8 cellular contexts compared by ENCODE assay signal in genomic region chr3:15858547-15859506, GRCh38.
DNase-seq lines count a peak whose midpoint lies in the region; ATAC-seq and TF ChIP-seq lines count a peak whose summit lies in the region.

No MANE protein-coding gene starts in this region.

- H4K20me1 ChIP-seq in HCT116 (ENCODE audit: insufficient read depth) (no peaks in the 10 kb centered on the region), MM.1S (ENCODE audit: insufficient read depth, low read length) (peaks cover 15% of the 10 kb centered on the region; the same call in 1 of the 2 replicates)

- RAD21 ChIA-PET in HCT116 (lab: Charles Lee; ENCODE audit: low non-redundant PET in 1 of 2, low total read pairs in 2 of 2, uncharacterized antibody in 2 of 2, unreplicated experiment in 2 of 2), result no interaction called here

- H3K4me1 ChIP-seq in HCT116 (ENCODE audit: control insufficient read depth in 1 of 2, insufficient read depth in 2 of 2, low read length in 2 of 2) (peaks cover 0 to 25% of the 10 kb centered on the region in 2 experiments; a peak in 2 of 4 replicates), MM.1S (ENCODE audit: low read length) (peaks cover 16% of the 10 kb centered on the region; the same call in 1 of the 2 replicates), ectodermal cell (ENCODE audit: control insufficient read depth, insufficient read depth, low read length) (peaks cover 6% of the 10 kb centered on the region), mesodermal cell (ENCODE audit: control insufficient read depth, insufficient read depth, low read length, poor library complexity, severe bottlenecking) (peaks cover 6% of the 10 kb centered on the region)

- no peak for TF ChIP-seq POLR2A in HCT116 (IDR thresholded peaks at IDR 0.05; ENCODE audit: borderline replicate concordance, extremely low read depth, insufficient read depth, insufficient read length)

- CTCF ChIA-PET in HCT116 (lab: Charles Lee), result no interaction called here

- ATAC-seq in HCT116, result peak; percentile 37

- H3K9me2 ChIP-seq in HCT116 (ENCODE audit: insufficient read depth) (no peaks in the 10 kb centered on the region), MM.1S (replicated peaks; ENCODE audit: insufficient read depth, low read length) (no peaks in the 10 kb centered on the region)

- H3F3A ChIP-seq in MM.1S (ENCODE audit: insufficient read depth, low read length), result peaks cover 10% of the 10 kb centered on the region

- DNase-seq in DMS153 treated with DMSO at 0.1 percent for 48 hours (lab: John Stamatoyannopoulos, UW; ENCODE audit: unreplicated experiment) (peak; percentile 6), DMS153 (lab: John Stamatoyannopoulos, UW) (no peak), HCT116 (ENCODE audit: low read depth, low spot score) (no peak), MM.1S (peak; percentile 93)
- DNase-seq in activated CD4-positive, alpha-beta T cell treated with anti-CD3 and anti-CD28 coated beads for 48 hours, result peak; percentile 76
- DNase-seq in stimulated activated CD8-positive, alpha-beta memory T cell treated with anti-CD3 and anti-CD28 coated beads, Interleukin-2, amount 100 ng/mL, for 48 hours (ENCODE audit: low read depth in 2 of 2), result peak; percentile 27 to 40

- H3K4me2 ChIP-seq in HCT116 (ENCODE audit: low read length), result peak overlapping the region; percentile 75
- H3K4me2 ChIP-seq in MM.1S (ENCODE audit: low read depth, low read length), result peak overlapping the region; percentile 98

- H3K9me3 ChIP-seq in HCT116 (ENCODE audit: control insufficient read depth in 1 of 2, insufficient read depth in 1 of 2, low read depth in 1 of 2, low read length in 2 of 2) (no peaks in the 10 kb centered on the region), MM.1S (replicated peaks; ENCODE audit: insufficient read depth, low read length) (no peaks in the 10 kb centered on the region), ectodermal cell (ENCODE audit: control insufficient read depth, low read length) (no peaks in the 10 kb centered on the region), mesodermal cell (ENCODE audit: control insufficient read depth, low read length) (no peaks in the 10 kb centered on the region)

- H3K4me3 ChIP-seq in HCT116 (replicated peaks in 1 of 2; ENCODE audit: low read depth in 1 of 2, low read length in 2 of 2) (peak overlapping the region; percentile 62 to 64), MM.1S (ENCODE audit: low read length) (peak overlapping the region; percentile 93), ectodermal cell (ENCODE audit: insufficient read depth, low read depth, low read length) (peak overlapping the region; percentile 53), mesodermal cell (ENCODE audit: extremely low read depth, insufficient read depth, low read length, poor library complexity, severe bottlenecking) (peak overlapping the region; percentile 78)

- H3K9ac ChIP-seq in HCT116 (ENCODE audit: low read length) (peak overlapping the region; percentile 81), MM.1S (ENCODE audit: low read length) (peak overlapping the region; percentile 83)

- H2AFZ ChIP-seq in HCT116 (ENCODE audit: low read depth, low read length, poor library complexity, severe bottlenecking) (no peak overlapping the region), MM.1S (ENCODE audit: low read length) (peak overlapping the region; percentile 69)

- H3K27me3 ChIP-seq in HCT116 (ENCODE audit: insufficient read depth, low read length) (no peaks in the 10 kb centered on the region), MM.1S (replicated peaks; ENCODE audit: insufficient read depth, low read length) (no peaks in the 10 kb centered on the region), ectodermal cell (ENCODE audit: control insufficient read depth, insufficient read depth, low read length, poor library complexity, severe bottlenecking) (peaks cover 8% of the 10 kb centered on the region)

- TF ChIP-seq RAD21 in HCT116 (IDR thresholded peaks at IDR 0.05; ENCODE audit: low read depth), result no peak

- WGBS in ectodermal cell, 2 experiments, result 4 to 5% methylated on average over 70 of the region's 70 CpGs
- 3 to 4% methylated on average over 22 to 55 of the region's 70 CpGs for WGBS in mesodermal cell (ENCODE audit: insufficient coverage in 2 of 2), 2 experiments

- BruUV-seq in HCT116 (replicated peaks; lab: Mats Ljungman, UMichigan), result no TSS peak

- H3K27ac ChIP-seq in HCT116 (ENCODE audit: low read depth, low read length) (peak overlapping the region; percentile 86), MM.1S (ENCODE audit: low read length) (peak overlapping the region; percentile 83), ectodermal cell (ENCODE audit: insufficient read depth, low read depth, low read length, poor library complexity, severe bottlenecking) (no peak overlapping the region), mesodermal cell (ENCODE audit: low read depth, low read length, severe bottlenecking) (no peak overlapping the region)

- H3K79me2 ChIP-seq in HCT116 (ENCODE audit: insufficient read depth, low read length), result peaks cover 52% of the 10 kb centered on the region
- H3K79me2 ChIP-seq in MM.1S (ENCODE audit: low read length), result peaks cover 57% of the 10 kb centered on the region

- no peaks in the 10 kb centered on the region for H3K36me3 ChIP-seq in HCT116 (ENCODE audit: control insufficient read depth in 1 of 2, insufficient read depth in 2 of 2, low read length in 2 of 2)
- no peaks in the 10 kb centered on the region for H3K36me3 ChIP-seq in MM.1S (replicated peaks; ENCODE audit: insufficient read depth, low read length)
- no peaks in the 10 kb centered on the region for H3K36me3 ChIP-seq in ectodermal cell (ENCODE audit: control insufficient read depth, insufficient read depth, low read length)
- no peaks in the 10 kb centered on the region for H3K36me3 ChIP-seq in mesodermal cell (ENCODE audit: control insufficient read depth, insufficient read depth, low read length)

- intact Hi-C loops in HCT116 (cut with micrococcal nuclease), result no loop called here

- 0 out of 6 replicates have a peak, but pooled peaks of 1 of the 3 experiments have one; percentile 13 for TF ChIP-seq CTCF in HCT116 (IDR thresholded peaks at IDR 0.05 in 2 of 3, conservative IDR thresholded peaks at IDR 0.05 in 1 of 3; ENCODE audit: borderline replicate concordance in 1 of 3, insufficient read depth in 1 of 3, low read depth in 2 of 3, low read length in 2 of 3)
- TF ChIP-seq CTCF in MM.1S (IDR thresholded peaks at IDR 0.05; ENCODE audit: low read length), result no peak

- POLR2A ChIA-PET in HCT116 (lab: Charles Lee), result no interaction called here

TF ChIP-seq in HCT116, 20 proteins besides CTCF, POLR2A, EP300 and RAD21:
- TF ChIP-seq POLR2AphosphoS5 (IDR thresholded peaks at IDR 0.05; ENCODE audit: low read depth, low read length), result peak; percentile 30; the same call in 1 of the 2 replicates
- TF ChIP-seq ZFX (IDR thresholded peaks at IDR 0.05), result peak; percentile 92
- peak; percentile 39; the same call in 1 of the 2 replicates for TF ChIP-seq SIN3A (IDR thresholded peaks at IDR 0.05; ENCODE audit: low read depth)
- TF ChIP-seq JUND (IDR thresholded peaks at IDR 0.05), result no peak
- no peak for TF ChIP-seq EGR1 (IDR thresholded peaks at IDR 0.05; ENCODE audit: low read depth)
- TF ChIP-seq FOSL1 (IDR thresholded peaks at IDR 0.05; ENCODE audit: low read depth), result no peak
- TF ChIP-seq, protein P1, sequence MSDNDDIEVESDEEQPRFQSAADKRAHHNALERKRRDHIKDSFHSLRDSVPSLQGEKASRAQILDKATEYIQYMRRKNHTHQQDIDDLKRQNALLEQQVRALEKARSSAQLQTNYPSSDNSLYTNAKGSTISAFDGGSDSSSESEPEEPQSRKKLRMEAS (IDR thresholded peaks at IDR 0.05), result peak; percentile 74
- no peak for TF ChIP-seq EZH2 (IDR thresholded peaks at IDR 0.05)
- no peak for TF ChIP-seq ZNF274 (IDR thresholded peaks at IDR 0.05; ENCODE audit: low read depth, low read length)
- no peak for TF ChIP-seq ZBTB33 (IDR thresholded peaks at IDR 0.05; ENCODE audit: extremely low read depth, insufficient replicate concordance, low read length)
- no peak for TF ChIP-seq SRF (IDR thresholded peaks at IDR 0.05; ENCODE audit: low read depth)
- no peak for TF ChIP-seq ELF1 (IDR thresholded peaks at IDR 0.05; ENCODE audit: borderline replicate concordance, low read depth)

Comparison
In these comparisons a context has a peak if more than half of its experiments do, and no peak if none do; other contexts are left out.
1. DNase-seq: peak in DMS153 treated with DMSO at 0.1 percent for 48 hours (single experiment), MM.1S (single experiment), activated CD4-positive, alpha-beta T cell treated with anti-CD3 and anti-CD28 coated beads for 48 hours (single experiment) and stimulated activated CD8-positive, alpha-beta memory T cell treated with anti-CD3 and anti-CD28 coated beads, Interleukin-2, amount 100 ng/mL, for 48 hours (2 of 2); none in DMS153 (single experiment) and HCT116 (single experiment).
2. H3K27ac ChIP-seq: peak in HCT116 (single experiment) and MM.1S (single experiment); none in ectodermal cell (single experiment) and mesodermal cell (single experiment).
3. Peak in every context shown above with its lines, with median percentiles within 50 percentile points of each other: H3K4me3 ChIP-seq.